ENCODE assay signal across 23 cellular contexts in genomic region chr5:116159006-116159405, GRCh38.
"Had no signal": no experiment of that assay in that cellular context is flagged by ENCODE, and none has a peak within 500 bp of the region (broad histone marks: within the 10 kb centered on the region; RNA-seq: fewer than 3 reads in every experiment).

No MANE protein-coding gene starts in this region.

- FAIRE-seq: islet of Langerhans, small intestine had no signal

- ATAC-seq: natural killer cell; right cardiac atrium; stimulated activated effector memory CD8-positive, alpha-beta T cell treated with anti-CD3 and anti-CD28 coated beads, Interleukin-12 subunit alpha, Interleukin-12 subunit beta, amount 100 ng/mL, for 72 hours had no signal

- H3K4me3 Mint-ChIP-seq: immature natural killer cell; mesothelial cell of epicardium; naive B cell; natural killer cell; stimulated activated effector memory CD8-positive, alpha-beta T cell treated with anti-CD3 and anti-CD28 coated beads, Interleukin-12 subunit alpha, Interleukin-12 subunit beta, amount 100 ng/mL, for 72 hours; stimulated activated naive CD8-positive, alpha-beta T cell treated with anti-CD3 and anti-CD28 coated beads, Interleukin-15, Interleukin-2, amounts not matched to agents 100 ng/mL and 50 ng/mL, for 24 hours; type B pancreatic cell had no signal

- H3K27ac Mint-ChIP-seq: immature natural killer cell; mesothelial cell of epicardium; stimulated activated effector memory CD8-positive, alpha-beta T cell treated with anti-CD3 and anti-CD28 coated beads, Interleukin-12 subunit alpha, Interleukin-12 subunit beta, amount 100 ng/mL, for 72 hours; stimulated activated naive CD8-positive, alpha-beta T cell treated with anti-CD3 and anti-CD28 coated beads, Interleukin-15, Interleukin-2, amounts not matched to agents 100 ng/mL and 50 ng/mL, for 24 hours; type B pancreatic cell had no signal

- H3K36me3 ChIP-seq: left ventricle myocardium inferior, ovary, prostate gland, sigmoid colon, suprapubic skin, tibial nerve, uterus had no signal

- H3K4me3 ChIP-seq: left ventricle myocardium inferior, lung, ovary, prostate gland, sigmoid colon, spleen, suprapubic skin, tibial nerve, uterus had no signal

- H3K27me3 ChIP-seq: ovary, sigmoid colon, spleen, suprapubic skin, tibial nerve, uterus had no signal

- H3K4me1 ChIP-seq: prostate gland, suprapubic skin, uterus had no signal

- H3K9me3 ChIP-seq: left ventricle myocardium inferior, ovary, prostate gland, sigmoid colon, spleen, suprapubic skin, tibial nerve, uterus had no signal

- H3K27me3 Mint-ChIP-seq: naive B cell; stimulated activated naive CD8-positive, alpha-beta T cell treated with anti-CD3 and anti-CD28 coated beads, Interleukin-15, Interleukin-2, amounts not matched to agents 100 ng/mL and 50 ng/mL, for 24 hours; type B pancreatic cell had no signal

- H3K27ac ChIP-seq: left ventricle myocardium inferior, ovary, prostate gland, sigmoid colon, spleen, suprapubic skin, tibial nerve, uterus had no signal

- H3K36me3 Mint-ChIP-seq: immature natural killer cell; mesothelial cell of epicardium; natural killer cell; stimulated activated effector memory CD8-positive, alpha-beta T cell treated with anti-CD3 and anti-CD28 coated beads, Interleukin-12 subunit alpha, Interleukin-12 subunit beta, amount 100 ng/mL, for 72 hours had no signal

- DNase-seq: hypothalamus; immature natural killer cell; left ventricle myocardium inferior; naive B cell; natural killer cell; ovary; retina; right cardiac atrium; sigmoid colon; small intestine; spleen; stimulated activated CD4-positive, alpha-beta T cell treated with anti-CD3 and anti-CD28 coated beads, Interleukin-4, amount 100 ng/mL, for 24 hours; stimulated activated naive CD4-positive, alpha-beta T cell; uterus had no signal

- H3K9me3 Mint-ChIP-seq: immature natural killer cell; mesothelial cell of epicardium; naive B cell; natural killer cell; stimulated activated effector memory CD8-positive, alpha-beta T cell treated with anti-CD3 and anti-CD28 coated beads, Interleukin-12 subunit alpha, Interleukin-12 subunit beta, amount 100 ng/mL, for 72 hours; stimulated activated naive CD8-positive, alpha-beta T cell treated with anti-CD3 and anti-CD28 coated beads, Interleukin-15, Interleukin-2, amounts not matched to agents 100 ng/mL and 50 ng/mL, for 24 hours had no signal

- H3K4me1 Mint-ChIP-seq: mesothelial cell of epicardium had no signal
